ENCODE assay signal across 14 cellular contexts in the genomic region with DNA sequence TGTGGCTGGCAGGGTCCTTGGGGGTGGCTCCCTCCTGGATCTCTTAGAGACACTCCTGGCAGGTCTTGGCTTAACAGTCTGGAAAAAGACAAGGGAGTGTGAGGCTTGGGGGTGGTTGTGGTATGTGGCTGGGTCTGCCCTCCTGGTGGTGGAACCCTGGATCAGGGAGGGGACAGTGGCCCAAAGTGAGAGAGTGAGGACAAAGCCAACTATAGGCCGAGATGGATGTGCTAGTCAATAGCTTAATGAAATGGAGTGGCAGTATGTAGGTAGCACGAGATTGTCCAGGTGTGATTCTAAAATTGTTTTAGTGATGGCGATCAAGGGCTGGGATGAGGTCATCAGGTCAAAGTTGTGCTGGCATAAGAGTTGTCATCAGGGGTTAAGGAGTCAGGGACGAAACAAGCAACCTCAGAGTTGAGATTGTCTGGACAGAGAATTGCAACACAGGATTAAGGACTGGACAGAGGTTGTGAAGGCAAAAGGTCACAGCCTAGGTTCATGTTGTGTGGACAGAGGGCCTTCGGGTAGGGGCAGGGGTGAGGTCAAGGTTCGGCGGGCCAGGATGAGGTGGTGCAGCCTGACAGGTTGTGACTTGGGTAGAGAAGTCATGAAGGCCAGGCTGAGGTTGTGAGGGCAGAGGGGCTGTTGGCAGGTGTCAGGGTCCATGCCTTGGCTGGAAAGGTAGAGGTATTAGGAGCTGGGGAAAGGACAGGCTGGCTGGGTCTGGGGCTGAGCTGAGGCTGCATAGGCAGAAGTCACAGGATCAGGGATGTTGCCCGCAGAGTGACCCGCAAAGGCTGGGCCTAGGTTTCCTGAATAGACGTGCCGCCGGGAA. TPM values are rescaled to one million over a fixed set of nuclear protein-coding genes. Genes with fewer than 3 reads are reported as not detected.
DNase-seq lines count a peak whose midpoint lies in the region; ATAC-seq and TF ChIP-seq lines count a peak whose summit lies in the region.
"Had no signal": no experiment of that assay in that cellular context is flagged by ENCODE, and none has a peak within 500 bp of the region (broad histone marks: within the 10 kb centered on the region; RNA-seq: fewer than 3 reads in every experiment).

No MANE protein-coding gene starts in this region.

- no peaks in the 10 kb centered on the region for H3K36me3 ChIP-seq in A673 (ENCODE audit: insufficient read depth, low read length, poor library complexity, severe bottlenecking)
- no peaks in the 10 kb centered on the region; the same call in 1 of the 2 replicates for H3K36me3 ChIP-seq in DND-41 (ENCODE audit: insufficient read depth, low read length)
- no peaks in the 10 kb centered on the region for H3K36me3 ChIP-seq in lower lobe of right lung
- H3K36me3 ChIP-seq: prostate gland, transverse colon had no signal

- peak overlapping the region; percentile 52 for H3K4me3 ChIP-seq in A673 (ENCODE audit: low read depth, low read length, poor library complexity, severe bottlenecking)
- H3K4me3 ChIP-seq in DND-41 (ENCODE audit: low read depth in 1 of 2, low read length in 2 of 2): no peak overlapping the region
- peak overlapping the region; percentile 45 for H3K4me3 ChIP-seq in lower lobe of right lung
- H3K4me3 ChIP-seq: GM23248 had no signal

- H3K4me1 ChIP-seq in A673 (ENCODE audit: insufficient read depth, low read length, poor library complexity, severe bottlenecking) (peaks cover 14% of the 10 kb centered on the region), DND-41 (ENCODE audit: insufficient read depth, low read length) (peaks cover 33% of the 10 kb centered on the region), lower lobe of right lung (peaks cover 22% of the 10 kb centered on the region)
- H3K4me1 ChIP-seq: prostate gland had no signal

- TF ChIP-seq CTCF in A673 (conservative IDR thresholded peaks at IDR 0.05; ENCODE audit: low read depth, low read length) (no peak), DND-41 (IDR thresholded peaks at IDR 0.05; ENCODE audit: borderline replicate concordance, extremely low read depth, low read length, poor library complexity, severe bottlenecking) (no peak), lower lobe of right lung (IDR thresholded peaks at IDR 0.05) (no peak)

- no peak overlapping the region for H2AFZ ChIP-seq in DND-41 (ENCODE audit: low read depth, low read length)
- H2AFZ ChIP-seq: GM23248 had no signal

- peak overlapping the region; percentile 79 for H3K27ac ChIP-seq in A673 (ENCODE audit: low read depth, low read length, poor library complexity, severe bottlenecking)
- peak overlapping the region; percentile 35; the same call in 1 of the 2 replicates for H3K27ac ChIP-seq in DND-41 (ENCODE audit: low read length)
- no peak overlapping the region for H3K27ac ChIP-seq in lower lobe of right lung
- H3K27ac ChIP-seq: GM23248, prostate gland, transverse colon had no signal

- H3K9me3 ChIP-seq in A673 (ENCODE audit: low read depth, low read length, poor library complexity, severe bottlenecking): no peaks in the 10 kb centered on the region
- no peaks in the 10 kb centered on the region for H3K9me3 ChIP-seq in DND-41 (ENCODE audit: insufficient read depth, low read length, severe bottlenecking)
- H3K9me3 ChIP-seq in lower lobe of right lung: no peaks in the 10 kb centered on the region
- H3K9me3 ChIP-seq: prostate gland, transverse colon had no signal

- peaks cover 2% of the 10 kb centered on the region for H3K79me2 ChIP-seq in DND-41 (ENCODE audit: insufficient read depth, low read length)

- H3K27me3 ChIP-seq in A673 (replicated peaks; ENCODE audit: insufficient read depth, low read depth, low read length, poor library complexity) (no peaks in the 10 kb centered on the region), DND-41 (ENCODE audit: insufficient read depth, low read length, poor library complexity) (no peaks in the 10 kb centered on the region), lower lobe of right lung (ENCODE audit: low read depth) (peaks cover 35% of the 10 kb centered on the region)

- H3K4me3 Mint-ChIP-seq in activated naive CD8-positive, alpha-beta T cell: peak overlapping the region; percentile 87

- DNase-seq in A673 (ENCODE audit: low spot score) (no peak), DND-41 (no peak), lower lobe of right lung (no peak), GF-D8 (lab: John Stamatoyannopoulos, UW) (no peak), ecto neural progenitor cell (ENCODE audit: low spot score) (no peak)
- no peak for DNase-seq in stimulated activated CD4-positive, alpha-beta T cell treated with anti-CD3 and anti-CD28 coated beads, Interleukin-4, amount 100 ng/mL, for 1 hour
- no peak for DNase-seq in effector CD8-positive, alpha-beta T cell (lab: John Stamatoyannopoulos, UW)
- DNase-seq: activated effector memory CD4-positive, alpha-beta T cell treated with anti-CD3 and anti-CD28 coated beads, Interleukin-2, amount 50 U/mL, for 16 hours; GM23248; NCI-H1930; transverse colon had no signal

- no peak overlapping the region for H3K4me2 ChIP-seq in DND-41 (ENCODE audit: insufficient read depth, low read length)

- no peaks in the 10 kb centered on the region for H3K36me3 Mint-ChIP-seq in activated naive CD8-positive, alpha-beta T cell

- H3K9me3 Mint-ChIP-seq in activated naive CD8-positive, alpha-beta T cell (ENCODE audit: low read depth): no peaks in the 10 kb centered on the region

- H3K9ac ChIP-seq in DND-41 (ENCODE audit: low read depth, low read length): no peak overlapping the region
- H3K9ac ChIP-seq: GM23248 had no signal

- peaks cover 55% of the 10 kb centered on the region for H3K4me1 Mint-ChIP-seq in activated naive CD8-positive, alpha-beta T cell (ENCODE audit: low read depth)

- intact Hi-C loops in A673 (cut with micrococcal nuclease; ENCODE audit: unreplicated experiment) (no loop called here), lower lobe of right lung (cut with DNase I) (no loop called here)

- TSS peak; percentile 70 for BruUV-seq in A673 (replicated peaks; lab: Mats Ljungman, UMichigan)

- H4K20me1 ChIP-seq in DND-41 (ENCODE audit: insufficient read depth, low read length): no peaks in the 10 kb centered on the region

- peak overlapping the region; percentile 87 for H3K27ac Mint-ChIP-seq in activated naive CD8-positive, alpha-beta T cell

- no peaks in the 10 kb centered on the region for H3K27me3 Mint-ChIP-seq in activated naive CD8-positive, alpha-beta T cell

- POLR2A ChIA-PET in A673 (lab: Charles Lee; ENCODE audit: low non-redundant PET): no interaction called here

- ATAC-seq in DND-41 (ENCODE audit: insufficient read depth, low read depth): no peak
- ATAC-seq in lower lobe of right lung: no peak

- CTCF ChIA-PET in A673 (lab: Charles Lee): no interaction called here

RNA-seq across cellular contexts. Expression of gene RASAL3, which starts 4.5 kb away (rescaled TPM):
- 1.1 TPM in 2 replicates for total RNA-seq in A673 (2021)
- 15.0 TPM for total RNA-seq in lower lobe of right lung
- total RNA-seq: GM23248 had no signal

RNA-seq across cellular contexts. Expression of gene PGLYRP2, which starts 10.4 kb away (rescaled TPM):
- total RNA-seq in A673 (2021) (3.5 and 4.7 TPM in 2 replicates), lower lobe of right lung (not detected)
- total RNA-seq: GM23248, lung, transverse colon had no signal

RNA-seq across cellular contexts. Expression of gene WIZ, which starts 19.1 kb away (rescaled TPM):
- total RNA-seq in A673 (2021): 72.3 and 73.7 TPM in 2 replicates
- total RNA-seq in lower lobe of right lung: 25.2 TPM

RNA-seq across cellular contexts. Expression of gene CYP4F22, which starts 39.4 kb away (rescaled TPM):
- total RNA-seq in A673 (2021) (78.3 and 79.7 TPM in 2 replicates), lower lobe of right lung (0.24 TPM)
- total RNA-seq: GM23248, transverse colon had no signal

RNA-seq across cellular contexts. Expression of gene AKAP8L, which starts 50.1 kb away (rescaled TPM):
- total RNA-seq in A673 (2021): 132 and 147 TPM in 2 replicates
- 94.2 TPM for total RNA-seq in lower lobe of right lung

Comparison
In these comparisons a context has a peak if more than half of its experiments do, and no peak if none do; other contexts are left out.
1. H3K4me3 ChIP-seq: peak in A673 (single experiment) and lower lobe of right lung (single experiment); none in DND-41 (0 of 2).